8 cellular contexts compared by ENCODE assay signal in the genomic region with DNA sequence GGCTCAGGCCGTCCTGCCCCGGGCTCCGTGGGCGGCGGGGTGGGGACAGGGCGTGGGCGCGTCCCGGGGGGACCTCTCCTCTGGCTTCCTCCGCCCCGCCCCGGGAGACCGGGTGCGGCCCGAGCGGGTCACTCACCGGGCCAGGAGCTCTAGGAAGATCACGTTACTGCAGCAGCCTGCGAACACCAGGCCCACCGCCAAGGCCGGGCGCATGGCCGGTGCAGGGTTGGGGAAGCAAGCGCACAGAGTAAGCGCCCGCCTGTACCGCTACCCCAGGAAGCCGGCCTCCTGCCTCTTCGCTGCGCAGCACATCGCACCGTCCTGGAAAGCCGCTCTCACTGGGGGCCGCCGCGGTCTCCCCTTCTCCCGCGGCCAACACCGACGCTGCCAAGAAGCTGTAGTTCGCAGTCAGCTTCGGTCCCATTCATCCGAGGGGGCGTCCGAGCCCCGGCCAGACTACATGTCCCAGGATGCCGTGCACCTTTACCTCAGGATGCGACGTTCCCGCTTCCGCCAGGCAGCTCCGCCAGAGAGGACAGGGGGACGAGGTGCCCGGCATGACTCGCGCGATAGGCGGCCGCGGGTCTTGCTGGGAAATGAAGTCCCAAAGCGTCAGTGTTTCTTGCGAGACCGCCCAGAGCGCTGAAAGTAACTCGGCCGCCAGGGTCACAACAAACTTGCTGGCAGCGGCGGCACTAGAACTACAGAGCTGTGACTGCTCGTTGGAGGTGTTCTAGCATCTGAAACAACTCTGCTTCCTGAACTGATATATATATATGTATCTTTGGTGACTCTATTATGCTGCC. TPM values are rescaled to one million over a fixed set of nuclear protein-coding genes. Genes with fewer than 3 reads are reported as not detected.
DNase-seq lines count a peak whose midpoint lies in the region; ATAC-seq, FAIRE-seq and TF ChIP-seq lines count a peak whose summit lies in the region.

A gene with protein sequence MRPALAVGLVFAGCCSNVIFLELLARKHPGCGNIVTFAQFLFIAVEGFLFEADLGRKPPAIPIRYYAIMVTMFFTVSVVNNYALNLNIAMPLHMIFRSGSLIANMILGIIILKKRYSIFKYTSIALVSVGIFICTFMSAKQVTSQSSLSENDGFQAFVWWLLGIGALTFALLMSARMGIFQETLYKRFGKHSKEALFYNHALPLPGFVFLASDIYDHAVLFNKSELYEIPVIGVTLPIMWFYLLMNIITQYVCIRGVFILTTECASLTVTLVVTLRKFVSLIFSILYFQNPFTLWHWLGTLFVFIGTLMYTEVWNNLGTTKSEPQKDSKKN (minus strand): TSS at position 392 of the 806 bp plus-strand sequence. CDS start 179 bp downstream, at position 213.

- peak; percentile 99 for FAIRE-seq in GM12892 (lab: Jason Lieb, UNC)

- TF ChIP-seq CTCF in heart right ventricle (IDR thresholded peaks at IDR 0.05) (peak in 6 of 9 donors; percentile 6 to 46 (median 38)), upper lobe of right lung (IDR thresholded peaks at IDR 0.05) (peak; percentile 31)

- ATAC-seq in HG02852 (IDR thresholded peaks at IDR 0.05; ENCODE audit: unreplicated experiment) (peak; percentile 99), heart right ventricle (peak; percentile 100), upper lobe of right lung (peak; percentile 100)

- peak; percentile 62; the same call in 1 of the 2 replicates for TF ChIP-seq POLR2A in GM12892 (IDR thresholded peaks at IDR 0.05; ENCODE audit: low read depth, low read length)

- 0% methylated on average over 69 of the region's 69 CpGs for WGBS in heart right ventricle, 2 donors

- H3K4me1 ChIP-seq in heart right ventricle (peaks cover 0 to 15% (median 10%) of the 10 kb centered on the region in 9 donors), upper lobe of right lung (peaks cover 4% of the 10 kb centered on the region)

- H3K27me3 ChIP-seq in heart right ventricle (no peaks in the 10 kb centered on the region), upper lobe of right lung (no peaks in the 10 kb centered on the region)

- peaks cover 0 to 2% (median 0%) of the 10 kb centered on the region in 9 donors for H3K36me3 ChIP-seq in heart right ventricle
- H3K36me3 ChIP-seq in upper lobe of right lung, result no peaks in the 10 kb centered on the region

- DNase-seq in GM12892 (ENCODE audit: insufficient read length) (peak; percentile 91), NCI-H146 (lab: John Stamatoyannopoulos, UW) (peak; percentile 96), T-helper 1 cell (peak; percentile 84 to 97 (median 89)), amniotic epithelial cell (ENCODE audit: low read depth) (peak; percentile 97), heart right ventricle (peak; percentile 96 to 97), posterior cingulate gyrus (peak; percentile 95 to 100 (median 98)), upper lobe of right lung (peak; percentile 98)

- intact Hi-C loops in heart right ventricle (cut with DNase I) (loop anchor here in 2 of 10 donors (5.0 to 10.0 kb wide), 2 partner anchors 189 to 192 kb away; a partner anchor contains a TSS), posterior cingulate gyrus (cut with DNase I) (loop anchor here (5.0 to 10.0 kb wide), 2 partner anchors 189 to 1062 kb away; a partner anchor contains a TSS), upper lobe of right lung (cut with DNase I) (no loop called here)

- H3K4me3 ChIP-seq in heart right ventricle (peak within 1 kb of the TSS; percentile 56 to 96 (median 86)), upper lobe of right lung (peak within 1 kb of the TSS; percentile 82)

- H3K27ac ChIP-seq in heart right ventricle (peak within 1 kb of the TSS; percentile 13 to 89 (median 82)), upper lobe of right lung (peak within 1 kb of the TSS; percentile 78)

- H3K9me3 ChIP-seq in heart right ventricle (no peaks in the 10 kb centered on the region), upper lobe of right lung (no peaks in the 10 kb centered on the region)

RNA-seq across cellular contexts. Expression of the gene that starts here (rescaled TPM):
- 5.5 TPM for polyA plus RNA-seq in GM12892 (2012; ENCODE audit: missing spikeins)
- total RNA-seq in heart right ventricle (1 to 10 TPM; 2.4 to 7.9 (median 5.0) TPM), upper lobe of right lung (12.0 TPM)
- polyA plus RNA-seq in heart right ventricle, result 1 to 10 TPM; 2.4 to 4.4 TPM

Comparison
In these comparisons a context has a peak if more than half of its experiments do, and no peak if none do; other contexts are left out.
1. Peak in every context shown above with its lines: DNase-seq, ATAC-seq, H3K4me3 ChIP-seq and H3K27ac ChIP-seq.